In the genomic region with DNA sequence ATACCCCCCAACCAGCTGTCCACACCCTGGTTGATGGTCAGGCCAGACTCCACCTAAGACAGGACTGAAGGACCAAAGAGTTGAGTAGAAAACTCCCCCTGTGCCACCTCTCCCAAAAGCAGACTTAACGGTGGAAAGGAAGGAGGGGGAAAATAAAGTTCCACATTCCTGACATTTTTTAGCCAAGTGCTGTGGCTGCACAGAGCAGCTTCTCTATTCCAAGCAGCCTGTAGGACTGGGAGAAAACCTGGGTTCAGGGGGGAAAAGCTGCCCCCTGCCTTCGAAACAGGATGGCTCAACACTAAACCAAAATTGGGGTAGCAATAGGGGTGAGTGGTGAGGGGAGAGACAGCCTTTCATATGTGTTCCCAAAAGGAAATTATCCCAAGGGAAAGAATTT, we compare ENCODE assay signal across 9 cellular contexts. TPM values are rescaled to one million over a fixed set of nuclear protein-coding genes. Genes with fewer than 3 reads are reported as not detected.
A peak's percentile ranks its signal among the peaks of the same experiment; 100 is the strongest.
DNase-seq lines count a peak whose midpoint lies in the region; ATAC-seq, FAIRE-seq and TF ChIP-seq lines count a peak whose summit lies in the region.
"Had no signal": no experiment of that assay in that cellular context is flagged by ENCODE, and none has a peak within 500 bp of the region (broad histone marks: within the 10 kb centered on the region; RNA-seq: fewer than 3 reads in every experiment).

No MANE protein-coding gene starts in this region.

- H3K27ac Mint-ChIP-seq in neural progenitor cell = peak overlapping the region; percentile 84

- no peak overlapping the region for H2AFZ ChIP-seq in MM.1S (ENCODE audit: low read length)
- no peak overlapping the region for H2AFZ ChIP-seq in neural progenitor cell (replicated peaks)

- 46 to 83% (median 64%) methylated on average over 2 of the region's 2 CpGs for WGBS in small intestine, 3 donors

- H3K4me1 ChIP-seq in MM.1S (ENCODE audit: low read length) (peaks cover 50% of the 10 kb centered on the region), neural progenitor cell (peaks cover 47% of the 10 kb centered on the region), small intestine (ENCODE audit: control insufficient read depth in 2 of 2, insufficient read depth in 1 of 2, low read depth in 1 of 2, low read length in 1 of 2) (peaks cover 3 to 14% of the 10 kb centered on the region in 2 donors)

- H3K4me1 Mint-ChIP-seq in neural progenitor cell = peaks cover 83% of the 10 kb centered on the region

- H4K20me1 ChIP-seq in MM.1S (ENCODE audit: insufficient read depth, low read length) = 0 out of 2 replicates have a peak, but pooled peaks cover 3% of the 10 kb centered on the region
- H4K20me1 ChIP-seq in neural progenitor cell (ENCODE audit: low read depth) = peaks cover 8% of the 10 kb centered on the region

- H3K36me3 Mint-ChIP-seq in neural progenitor cell = peaks cover 6% of the 10 kb centered on the region

- TF ChIP-seq CTCF in BJ (IDR thresholded peaks at IDR 0.05; ENCODE audit: insufficient read depth, low read depth, low read length) (peak; percentile 37; the same call in 1 of the 2 replicates), MM.1S (IDR thresholded peaks at IDR 0.05; ENCODE audit: low read length) (no peak; the same call in 1 of the 2 replicates), epithelial cell of proximal tubule (conservative IDR thresholded peaks at IDR 0.05; ENCODE audit: low read depth, low read length) (peak; percentile 13), neural progenitor cell (IDR thresholded peaks at IDR 0.05) (peak; percentile 34)

- H3K4me3 Mint-ChIP-seq in neural progenitor cell = peak overlapping the region; percentile 84

- peak overlapping the region; percentile 91 for H3K4me3 ChIP-seq in BJ (ENCODE audit: low read depth, low read length)
- peak overlapping the region; percentile 88 for H3K4me3 ChIP-seq in MM.1S (ENCODE audit: low read length)
- peak overlapping the region; percentile 15 for H3K4me3 ChIP-seq in epithelial cell of proximal tubule (ENCODE audit: low read depth, low read length)
- peak overlapping the region; percentile 25 for H3K4me3 ChIP-seq in neural progenitor cell
- no peak overlapping the region for H3K4me3 ChIP-seq in small intestine (ENCODE audit: low read depth in 1 of 2, low read length in 2 of 2)

- H3K27ac ChIP-seq in MM.1S (ENCODE audit: low read length) (peak overlapping the region; percentile 90), neural progenitor cell (peak overlapping the region; percentile 33), small intestine (ENCODE audit: low read depth in 1 of 2, low read length in 1 of 2) (peak overlapping the region in 1 of 2 donors; percentile 52)

- H3K27me3 Mint-ChIP-seq in neural progenitor cell (ENCODE audit: insufficient read depth, low read depth) = peaks cover 11% of the 10 kb centered on the region

- H3K4me2 ChIP-seq in MM.1S (ENCODE audit: low read depth, low read length) = peak overlapping the region; percentile 97
- peak overlapping the region; percentile 71 for H3K4me2 ChIP-seq in neural progenitor cell

- H3K79me2 ChIP-seq in MM.1S (ENCODE audit: low read length) (peaks cover 85% of the 10 kb centered on the region), neural progenitor cell (ENCODE audit: low read depth) (peaks cover 78% of the 10 kb centered on the region)

- H3K9me3 Mint-ChIP-seq in neural progenitor cell = no peaks in the 10 kb centered on the region

- H3F3A ChIP-seq in MM.1S (ENCODE audit: insufficient read depth, low read length) = peaks cover 69% of the 10 kb centered on the region
- peaks cover 22% of the 10 kb centered on the region for H3F3A ChIP-seq in neural progenitor cell (ENCODE audit: low read depth)

- H3K9ac ChIP-seq in MM.1S (ENCODE audit: low read length) = peak overlapping the region; percentile 95
- H3K9ac ChIP-seq in neural progenitor cell = no peak overlapping the region

- no peak for ATAC-seq in GM19452 (IDR thresholded peaks at IDR 0.05; ENCODE audit: unreplicated experiment)

- DNase-seq in BJ (ENCODE audit: low read depth) = no peak
- DNase-seq in MM.1S = no peak
- DNase-seq in epithelial cell of proximal tubule (ENCODE audit: low read depth) = no peak
- peak; percentile 67 for DNase-seq in neural progenitor cell (ENCODE audit: low spot score)
- DNase-seq in globus pallidus (ENCODE audit: low spot score) = no peak
- DNase-seq in SKM-1 (lab: John Stamatoyannopoulos, UW; ENCODE audit: unreplicated experiment) = no peak
- DNase-seq in small intestine = no peak
- DNase-seq: stimulated activated CD4-positive, alpha-beta T cell treated with anti-CD3 and anti-CD28 coated beads, Interleukin-2, amount 100 ng/mL, for 48 hours had no signal

- H3K9me3 ChIP-seq in MM.1S (replicated peaks; ENCODE audit: insufficient read depth, low read length) = no peaks in the 10 kb centered on the region
- no peaks in the 10 kb centered on the region for H3K9me3 ChIP-seq in neural progenitor cell (ENCODE audit: low read depth)
- no peaks in the 10 kb centered on the region for H3K9me3 ChIP-seq in small intestine (ENCODE audit: control insufficient read depth, low read depth)

- CTCF ChIA-PET in BJ (lab: Yijun Ruan, JAX) = interaction anchor here (0.8 to 7.5 kb wide), 6 partner anchors 17 to 157 kb away, joined by 3 to 68 read pairs (median 4); no protein-coding TSS in a partner anchor

- POLR2A ChIA-PET in BJ (lab: Charles Lee) = interaction anchor here (0.6 to 1.0 kb wide), 3 partner anchors 149 to 156 kb away, joined by 3 to 13 read pairs (median 3); a partner anchor contains a TSS

- H3K36me3 ChIP-seq in BJ (ENCODE audit: control insufficient read depth, insufficient read depth, low read length) (no peaks in the 10 kb centered on the region), MM.1S (replicated peaks; ENCODE audit: insufficient read depth, low read length) (0 out of 2 replicates have a peak, but pooled peaks cover 8% of the 10 kb centered on the region), neural progenitor cell (no peaks in the 10 kb centered on the region), small intestine (ENCODE audit: control insufficient read depth in 2 of 2, insufficient read depth in 2 of 2, low read length in 2 of 2) (no peaks in the 10 kb centered on the region)

- no peak for FAIRE-seq in small intestine (lab: Jason Lieb, UNC)

- H3K27me3 ChIP-seq in BJ (ENCODE audit: control insufficient read depth, insufficient read depth, low read length) (no peaks in the 10 kb centered on the region), MM.1S (replicated peaks; ENCODE audit: insufficient read depth, low read length) (no peaks in the 10 kb centered on the region), neural progenitor cell (no peaks in the 10 kb centered on the region), small intestine (ENCODE audit: control insufficient read depth in 2 of 2, insufficient read depth in 2 of 2, low read length in 2 of 2) (no peaks in the 10 kb centered on the region)

- no peaks in the 10 kb centered on the region for H3K9me2 ChIP-seq in MM.1S (replicated peaks; ENCODE audit: insufficient read depth, low read length)

RNA-seq across cellular contexts. Expression of a gene that starts 3.6 kb away (rescaled TPM):
- polyA plus RNA-seq in BJ (2011; rRNA removed) (134 and 146 TPM in 2 replicates), small intestine (10 to 100 TPM in 1 of 3 donors, 1 to 10 TPM in 2; 2.7 to 13.8 (median 3.2) TPM)
- 104 and 127 TPM in 2 replicates for polyA minus RNA-seq in BJ (2011; rRNA and poly(A)+ RNA removed)
- total RNA-seq in epithelial cell of proximal tubule (16.3 and 19.2 TPM in 2 replicates), neural progenitor cell (ENCODE audit: low replicate concordance) (12.3 and 15.5 TPM in 2 replicates)

Comparison
In these comparisons a context has a peak if more than half of its experiments do, and no peak if none do; other contexts are left out.
1. H3K4me3 ChIP-seq: peak in BJ (single experiment), MM.1S (single experiment), epithelial cell of proximal tubule (single experiment) and neural progenitor cell (single experiment); none in small intestine (0 of 2).